ENCODE assay signal across 10 cellular contexts in the genomic region with DNA sequence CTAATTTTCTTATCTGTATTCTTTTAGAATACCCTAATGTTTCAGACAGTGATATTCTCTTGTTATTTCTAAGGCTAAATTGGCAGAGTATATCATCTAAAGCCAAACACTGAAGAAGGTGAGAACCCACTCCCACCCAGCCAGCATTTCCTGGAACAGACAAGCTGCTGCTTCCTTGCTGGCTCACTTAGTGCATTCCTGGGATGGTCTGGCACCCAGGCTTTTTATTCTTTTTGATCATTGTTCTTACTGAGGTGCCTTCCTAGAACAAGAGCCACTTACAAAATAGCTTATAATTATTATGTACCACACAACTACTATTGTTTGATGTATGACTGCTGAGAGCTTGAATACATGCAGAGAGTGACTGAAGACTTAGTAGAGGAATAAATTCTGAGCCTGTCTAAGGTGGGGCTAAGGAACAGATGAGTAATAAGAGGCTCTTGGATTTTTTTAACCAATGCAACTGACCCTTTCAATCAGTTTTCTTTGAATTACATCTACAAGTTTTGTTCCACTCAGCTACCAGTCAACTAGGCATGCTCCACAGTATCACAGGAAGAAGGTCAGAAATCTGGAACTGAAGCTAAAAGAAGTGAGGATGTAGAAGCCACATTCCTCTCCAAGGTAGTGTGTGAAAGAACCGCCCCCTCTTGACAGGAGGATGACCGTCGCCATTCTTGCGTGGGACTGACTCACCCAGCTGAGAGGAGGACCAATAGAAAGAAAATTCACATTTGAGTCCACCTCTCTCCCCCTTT. TPM values are rescaled to one million over a fixed set of nuclear protein-coding genes. Genes with fewer than 3 reads are reported as not detected.
DNase-seq lines count a peak whose midpoint lies in the region; ATAC-seq and TF ChIP-seq lines count a peak whose summit lies in the region.
"Had no signal": no experiment of that assay in that cellular context is flagged by ENCODE, and none has a peak within 500 bp of the region (broad histone marks: within the 10 kb centered on the region; RNA-seq: fewer than 3 reads in every experiment).

No MANE protein-coding gene starts in this region.

- peak; percentile 76 for ATAC-seq in esophagus mucosa

- no peak for TF ChIP-seq CTCF in retinal pigment epithelial cell (conservative IDR thresholded peaks at IDR 0.05; ENCODE audit: low read depth, low read length)

- DNase-seq in Daoy (ENCODE audit: low read depth) (peak; percentile 70), RKO (ENCODE audit: low spot score) (peak; percentile 54), retinal pigment epithelial cell (ENCODE audit: low read depth) (peak; percentile 21), NOMO-1 treated with dmso at 0.1 percent for 144 hours (lab: John Stamatoyannopoulos, UW; ENCODE audit: unreplicated experiment) (no peak), NCI-H187 treated with DMSO at 0.1 percent for 48 hours (lab: John Stamatoyannopoulos, UW) (no peak), NCI-H2081 (lab: John Stamatoyannopoulos, UW) (no peak), NCI-H526 treated with DMSO at 0.1 percent for 48 hours (lab: John Stamatoyannopoulos, UW) (no peak)
- DNase-seq: SHP77 treated with DMSO at 0.1 percent for 48 hours, small intestine had no signal

- H3K4me3 ChIP-seq in retinal pigment epithelial cell (ENCODE audit: low read length) = no peak overlapping the region

RNA-seq across cellular contexts. Expression of gene PRPH2, which starts 30.1 kb away (rescaled TPM):
- not detected in 2 replicates for total RNA-seq in Daoy (2014; rRNA removed; shearing (Covaris generic))
- total RNA-seq in esophagus mucosa = 0.08 TPM

RNA-seq across cellular contexts. Expression of gene TBCC, which starts 53.6 kb away (rescaled TPM):
- total RNA-seq in Daoy (2014; rRNA removed; shearing (Covaris generic)) = 68.0 and 78.1 TPM in 2 replicates
- total RNA-seq in esophagus mucosa = 15.0 TPM

Comparison
In these comparisons a context has a peak if more than half of its experiments do, and no peak if none do; other contexts are left out.
1. DNase-seq: peak in Daoy (single experiment), RKO (single experiment) and retinal pigment epithelial cell (single experiment); none in NOMO-1 treated with dmso at 0.1 percent for 144 hours (single experiment), NCI-H187 treated with DMSO at 0.1 percent for 48 hours (single experiment), NCI-H2081 (0 of 2) and NCI-H526 treated with DMSO at 0.1 percent for 48 hours (single experiment).